Comparison of ENCODE assay signal across 23 cellular contexts in the genomic region with DNA sequence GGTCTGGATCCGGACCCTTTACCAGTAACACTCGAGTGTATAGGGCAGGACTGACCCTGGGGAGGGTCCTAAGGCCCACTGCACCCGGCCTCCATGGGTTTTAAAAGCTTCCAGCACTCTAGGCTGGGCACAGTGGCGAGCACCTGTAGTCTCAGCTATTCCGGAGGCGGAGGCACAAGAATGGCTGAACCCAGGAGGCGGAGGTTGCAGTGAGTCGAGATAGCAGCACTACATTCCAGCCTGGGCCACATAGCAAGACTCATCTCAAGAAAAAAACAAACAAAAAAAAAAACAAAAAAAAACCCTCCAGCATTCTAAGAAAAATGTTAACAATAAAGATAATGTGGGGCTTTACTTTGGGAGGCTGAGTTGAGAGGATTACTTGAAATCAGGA.
"Had no signal": no experiment of that assay in that cellular context is flagged by ENCODE, and none has a peak within 500 bp of the region (broad histone marks: within the 10 kb centered on the region; RNA-seq: fewer than 3 reads in every experiment).

No MANE protein-coding gene starts in this region.

- H3K4me1 ChIP-seq: Peyer's patch, SJCRH30 had no signal

- H3K27ac ChIP-seq: PC-9, Peyer's patch, SJCRH30 had no signal

- H3K36me3 ChIP-seq: MG63, Peyer's patch, SJCRH30 had no signal

- H2AFZ ChIP-seq: PC-9 had no signal

- ATAC-seq: Right ventricle myocardium inferior, SK-N-SH treated with all-trans-retinoic acid at 6 μM for 48 hours had no signal

- H3K9me3 ChIP-seq: MG63 had no signal

- DNase-seq: Karpas-422, KG1, MG63, NCI-H1092, NCI-H1105 treated with DMSO at 0.1 percent for 48 hours, NCI-H1417 treated with DMSO at 0.1 percent for 48 hours, NCI-H1694 treated with DMSO at 0.1 percent for 48 hours, NCI-H1930, NCI-H2081 treated with DMSO at 0.1 percent for 48 hours, NCI-H2171, NCI-H226, NCI-H446, NCI-H510A, NCI-H524 treated with DMSO at 0.1 percent for 48 hours, NCI-H69, NCI-H774, OCI-M1, PC-9, Peyer's patch, SHP77 treated with DMSO at 0.1 percent for 48 hours, SJCRH30 had no signal

- H3K4me2 ChIP-seq: PC-9 had no signal

- H3K27me3 ChIP-seq: MG63, Peyer's patch, SJCRH30 had no signal

- H3K4me3 ChIP-seq: MG63, PC-9, Peyer's patch, SJCRH30 had no signal
